Comparison of ENCODE assay signal across 1 cellular context in the genomic region with DNA sequence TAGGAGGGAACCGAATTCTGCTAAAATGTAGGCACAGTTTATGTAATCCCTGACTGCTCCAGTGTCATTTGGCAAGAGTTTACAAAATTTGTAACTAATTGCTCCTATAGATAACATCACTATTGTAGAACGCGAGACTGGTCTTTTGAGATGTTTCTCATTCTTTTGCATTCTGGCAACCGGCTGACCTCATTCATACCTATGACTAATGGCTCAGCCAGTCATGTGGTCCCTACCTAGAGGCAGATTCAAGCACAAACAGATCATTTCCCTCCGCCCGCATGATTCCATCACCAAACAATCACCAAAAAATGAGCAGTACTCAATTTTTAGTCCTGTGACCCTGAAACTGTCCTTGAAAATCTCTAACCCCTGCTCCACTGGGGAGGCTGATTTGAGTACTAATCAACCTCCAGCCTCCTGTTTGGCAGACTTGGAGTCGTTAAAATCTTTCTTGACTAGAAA.
TF ChIP-seq lines count a peak whose summit lies in the region.

No MANE protein-coding gene starts in this region.

TF ChIP-seq in SK-N-SH, 30 proteins besides CTCF, POLR2A, EP300 and RAD21 (continued from another document):
- TF ChIP-seq JUND (IDR thresholded peaks at IDR 0.05): peak; percentile 74
